Comparison of ENCODE assay signal across 13 cellular contexts in the genomic region with DNA sequence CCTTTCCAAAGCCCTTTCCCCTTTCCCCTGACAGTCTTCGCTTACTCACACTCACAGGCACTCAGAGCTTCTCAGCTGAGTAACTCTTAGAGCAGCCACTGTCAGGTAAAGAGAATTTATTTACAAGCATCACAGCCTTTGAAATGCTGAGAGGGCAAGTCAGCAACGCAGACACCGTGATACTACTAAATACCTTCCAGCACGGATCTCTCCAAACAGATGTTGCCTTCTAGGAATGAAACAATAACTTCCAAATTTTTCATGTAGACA.
A peak's percentile ranks its signal among the peaks of the same experiment; 100 is the strongest.
DNase-seq lines count a peak whose midpoint lies in the region; ATAC-seq and TF ChIP-seq lines count a peak whose summit lies in the region.
"Had no signal": no experiment of that assay in that cellular context is flagged by ENCODE, and none has a peak within 500 bp of the region (broad histone marks: within the 10 kb centered on the region; RNA-seq: fewer than 3 reads in every experiment).

No MANE protein-coding gene starts in this region.

- POLR2A ChIA-PET in PC-3 (lab: Charles Lee; ENCODE audit: unreplicated experiment), result no interaction called here

- no peaks in the 10 kb centered on the region for H3K9me3 ChIP-seq in PC-3 (ENCODE audit: low read length)
- H3K9me3 ChIP-seq in thymus (ENCODE audit: control insufficient read depth), result no peaks in the 10 kb centered on the region
- H3K9me3 ChIP-seq in MM.1S (replicated peaks; ENCODE audit: insufficient read depth, low read length), result no peaks in the 10 kb centered on the region
- H3K9me3 ChIP-seq: A549 had no signal

- no peaks in the 10 kb centered on the region for H3K36me3 ChIP-seq in PC-3 (ENCODE audit: low read depth, low read length)
- peaks cover 8% of the 10 kb centered on the region for H3K36me3 ChIP-seq in thymus (ENCODE audit: control insufficient read depth, insufficient read depth)
- no peaks in the 10 kb centered on the region for H3K36me3 ChIP-seq in MM.1S (replicated peaks; ENCODE audit: insufficient read depth, low read length)

- H3K36me3 Mint-ChIP-seq in activated naive CD4-positive, alpha-beta T cell treated with anti-CD3 and anti-CD28 coated beads, Interleukin-2, amount 50 U/mL, for 24 hours, result peaks cover 16% of the 10 kb centered on the region

- no peak overlapping the region for H2AFZ ChIP-seq in PC-3 (ENCODE audit: low read length)
- H2AFZ ChIP-seq in MM.1S (ENCODE audit: low read length), result no peak overlapping the region

- H3K9me3 Mint-ChIP-seq in activated naive CD4-positive, alpha-beta T cell treated with anti-CD3 and anti-CD28 coated beads, Interleukin-2, amount 50 U/mL, for 24 hours, result no peaks in the 10 kb centered on the region

- H4K20me1 ChIP-seq in PC-3 (ENCODE audit: low read length) (no peaks in the 10 kb centered on the region), MM.1S (ENCODE audit: insufficient read depth, low read length) (no peaks in the 10 kb centered on the region)

- H3K27ac Mint-ChIP-seq in activated naive CD4-positive, alpha-beta T cell treated with anti-CD3 and anti-CD28 coated beads, Interleukin-2, amount 50 U/mL, for 24 hours, result peak overlapping the region; percentile 11
- H3K27ac Mint-ChIP-seq: activated naive CD8-positive, alpha-beta T cell treated with anti-CD3 and anti-CD28 coated beads, Interleukin-2, amount 10 ng/mL, durations not matched to agents 7 days and 5 days; T-helper 17 cell had no signal

- H3K4me1 ChIP-seq in PC-3 (ENCODE audit: insufficient read depth, low read length) (peaks cover 35% of the 10 kb centered on the region), thymus (ENCODE audit: control insufficient read depth, insufficient read depth, low read length) (peaks cover 15% of the 10 kb centered on the region), MM.1S (ENCODE audit: low read length) (no peaks in the 10 kb centered on the region)

- DNase-seq in activated naive CD4-positive, alpha-beta T cell treated with anti-CD3 and anti-CD28 coated beads, Interleukin-2, amount 50 U/mL, for 16 hours, result no peak
- DNase-seq in PC-3 (peak; percentile 94), iris pigment epithelial cell (ENCODE audit: low read depth) (peak; percentile 41), GM10266 (ENCODE audit: extremely low spot score) (no peak), sciatic nerve (ENCODE audit: low spot score) (no peak), MM.1S (no peak)
- DNase-seq: activated naive CD8-positive, alpha-beta T cell treated with anti-CD3 and anti-CD28 coated beads, Interleukin-2, amount 10 ng/mL, durations not matched to agents 7 days and 5 days; left cardiac atrium; NCI-H1930; T-helper 17 cell had no signal

- H3K27me3 ChIP-seq in PC-3 (ENCODE audit: low read length), result no peaks in the 10 kb centered on the region
- no peaks in the 10 kb centered on the region for H3K27me3 ChIP-seq in thymus (ENCODE audit: control insufficient read depth, insufficient read depth)
- no peaks in the 10 kb centered on the region for H3K27me3 ChIP-seq in MM.1S (replicated peaks; ENCODE audit: insufficient read depth, low read length)

- CTCF ChIA-PET in PC-3 (lab: Charles Lee), result interaction anchor here (0.7 kb wide), 1 partner anchor 208 kb away, joined by 3 read pairs; no protein-coding TSS in a partner anchor

- peaks cover 80% of the 10 kb centered on the region for H3K4me1 Mint-ChIP-seq in activated naive CD4-positive, alpha-beta T cell treated with anti-CD3 and anti-CD28 coated beads, Interleukin-2, amount 50 U/mL, for 24 hours

- WGBS in thymus, result 96% methylated on average over 4 of the region's 4 CpGs

- H3K9me2 ChIP-seq in PC-3 (replicated peaks; ENCODE audit: low read length), result no peaks in the 10 kb centered on the region
- H3K9me2 ChIP-seq in MM.1S (replicated peaks; ENCODE audit: insufficient read depth, low read length), result no peaks in the 10 kb centered on the region

- intact Hi-C loops in PC-3 (cut with micrococcal nuclease), result loop anchor here (5.0 kb wide), 2 partner anchors 48 to 168 kb away; a partner anchor contains a TSS
- intact Hi-C loops in sciatic nerve (cut with DNase I), result no loop called here

- H3K9ac ChIP-seq in PC-3 (ENCODE audit: low read length) (no peak overlapping the region), MM.1S (ENCODE audit: low read length) (no peak overlapping the region)

- no peak for TF ChIP-seq CTCF in PC-3 (conservative IDR thresholded peaks at IDR 0.05; ENCODE audit: low read depth, low read length)
- TF ChIP-seq CTCF in GM10266 (IDR thresholded peaks at IDR 0.05; ENCODE audit: control insufficient read depth, insufficient read depth, low read depth, missing control alignments), result no peak
- TF ChIP-seq CTCF in MM.1S (IDR thresholded peaks at IDR 0.05; ENCODE audit: low read length), result no peak

- H3K79me2 ChIP-seq in PC-3 (ENCODE audit: low read length) (no peaks in the 10 kb centered on the region), MM.1S (ENCODE audit: low read length) (peaks cover 17% of the 10 kb centered on the region)

- no peak overlapping the region for H3K4me3 Mint-ChIP-seq in activated naive CD4-positive, alpha-beta T cell treated with anti-CD3 and anti-CD28 coated beads, Interleukin-2, amount 50 U/mL, for 24 hours
- H3K4me3 Mint-ChIP-seq: activated naive CD8-positive, alpha-beta T cell treated with anti-CD3 and anti-CD28 coated beads, Interleukin-2, amount 10 ng/mL, durations not matched to agents 7 days and 5 days; T-helper 17 cell had no signal

- H3K4me3 ChIP-seq in PC-3 (ENCODE audit: low read length) (peak overlapping the region; percentile 39; the same call in 1 of the 2 replicates), thymus (ENCODE audit: low read length) (no peak overlapping the region), MM.1S (ENCODE audit: low read length) (no peak overlapping the region)
- H3K4me3 ChIP-seq: A549 had no signal

- H3K27me3 Mint-ChIP-seq in activated naive CD4-positive, alpha-beta T cell treated with anti-CD3 and anti-CD28 coated beads, Interleukin-2, amount 50 U/mL, for 24 hours, result no peaks in the 10 kb centered on the region
- H3K27me3 Mint-ChIP-seq: activated naive CD8-positive, alpha-beta T cell treated with anti-CD3 and anti-CD28 coated beads, Interleukin-2, amount 10 ng/mL, durations not matched to agents 7 days and 5 days; T-helper 17 cell had no signal

- H3K4me2 ChIP-seq in PC-3 (ENCODE audit: low read length) (peak overlapping the region; percentile 76), MM.1S (ENCODE audit: low read depth, low read length) (no peak overlapping the region)
- H3K4me2 ChIP-seq: A549 had no signal

- no TSS peak for BruUV-seq in PC-3 (replicated peaks; lab: Mats Ljungman, UMichigan)

- H3K27ac ChIP-seq in PC-3 (ENCODE audit: low read length), result peak overlapping the region; percentile 23; the same call in 1 of the 2 replicates
- peak overlapping the region; percentile 37 for H3K27ac ChIP-seq in thymus (ENCODE audit: low read depth)
- H3K27ac ChIP-seq in MM.1S (ENCODE audit: low read length), result no peak overlapping the region
- H3K27ac ChIP-seq: A549 had no signal

- peaks cover 6% of the 10 kb centered on the region for H3F3A ChIP-seq in PC-3 (ENCODE audit: low read length, unreplicated experiment)
- no peaks in the 10 kb centered on the region for H3F3A ChIP-seq in MM.1S (ENCODE audit: insufficient read depth, low read length)

- ATAC-seq in PC-3 (peak; percentile 97), sciatic nerve (no peak)
- ATAC-seq: A549, T-helper 17 cell had no signal

Comparison
In these comparisons a context has a peak if more than half of its experiments do, and no peak if none do; other contexts are left out.
1. DNase-seq: peak in PC-3 (single experiment) and iris pigment epithelial cell (single experiment); none in activated naive CD4-positive, alpha-beta T cell treated with anti-CD3 and anti-CD28 coated beads, Interleukin-2, amount 50 U/mL, for 16 hours (single experiment), GM10266 (single experiment), sciatic nerve (single experiment) and MM.1S (single experiment).